In genomic region chr4:177442623-177443155, GRCh38 we compare ENCODE assay signal across 8 cellular contexts. TPM values are rescaled to one million over a fixed set of nuclear protein-coding genes. Genes with fewer than 3 reads are reported as not detected.
A peak's percentile ranks its signal among the peaks of the same experiment; 100 is the strongest.
DNase-seq lines count a peak whose midpoint lies in the region; ATAC-seq, FAIRE-seq and TF ChIP-seq lines count a peak whose summit lies in the region.

No MANE protein-coding gene starts in this region.

- peak; percentile 13 for DNase-seq in NCI-H82 (lab: John Stamatoyannopoulos, UW)
- no peak for DNase-seq in NCI-H82 treated with DMSO at 0.1 percent for 48 hours (lab: John Stamatoyannopoulos, UW; ENCODE audit: unreplicated experiment)
- DNase-seq in H7: no peak
- DNase-seq in NCI-H1417 treated with DMSO at 0.1 percent for 48 hours (lab: John Stamatoyannopoulos, UW): peak; percentile 54
- DNase-seq in kidney: no peak
- peak; percentile 13 for DNase-seq in stimulated activated naive CD8-positive, alpha-beta T cell treated with anti-CD3 and anti-CD28 coated beads, Interleukin-15, Interleukin-2, amounts not matched to agents 100 U/mL and 50 U/mL, for 24 hours

- ATAC-seq in stimulated activated naive CD8-positive, alpha-beta T cell treated with anti-CD3 and anti-CD28 coated beads, Interleukin-15, Interleukin-2, amounts not matched to agents 100 U/mL and 50 U/mL, for 24 hours: no peak
- ATAC-seq in esophagus mucosa: no peak

- intact Hi-C loops in kidney (cut with DNase I): no loop called here

- no peaks in the 10 kb centered on the region for H3K9me3 ChIP-seq in kidney (ENCODE audit: control insufficient read depth in 1 of 2, low read length in 2 of 2)

- no peak for FAIRE-seq in kidney (lab: Jason Lieb, UNC)

- H3K4me1 ChIP-seq in kidney (ENCODE audit: control insufficient read depth in 1 of 2, insufficient read depth in 1 of 2, low read depth in 1 of 2, low read length in 2 of 2): peaks cover 0 to 3% of the 10 kb centered on the region in 2 donors

- peak overlapping the region; percentile 80 to 90 for H3K9ac ChIP-seq in kidney (ENCODE audit: low read length in 2 of 2)

- H3K4me3 ChIP-seq in H7 (ENCODE audit: insufficient read depth, low read depth, low read length) (peak overlapping the region; percentile 82), kidney (ENCODE audit: low read length in 2 of 2) (peak overlapping the region; percentile 93 to 94)

- no peaks in the 10 kb centered on the region for H3K27me3 ChIP-seq in H7 (ENCODE audit: control insufficient read depth, insufficient read depth, low read length)

- TF ChIP-seq CTCF in kidney (IDR thresholded peaks at IDR 0.05; ENCODE audit: borderline replicate concordance, extremely low read depth, insufficient read depth): no peak

- H3K27ac ChIP-seq in angular gyrus (ENCODE audit: low read depth, low read length) (peak overlapping the region; percentile 97), kidney (ENCODE audit: low read depth in 2 of 2, low read length in 2 of 2) (peak overlapping the region; percentile 90 to 92)

- no peaks in the 10 kb centered on the region; the same call in 1 of the 2 replicates for H3K36me3 ChIP-seq in H7 (replicated peaks; ENCODE audit: control insufficient read depth, insufficient read depth, low read length)
- peaks cover 0 to 3% of the 10 kb centered on the region in 2 donors for H3K36me3 ChIP-seq in kidney (ENCODE audit: control insufficient read depth in 1 of 2, insufficient read depth in 2 of 2, low read length in 2 of 2)

RNA-seq across cellular contexts. Expression of gene AGA, which starts 0.5 kb away (rescaled TPM):
- total RNA-seq in H7 (2014; rRNA removed; shearing (Covaris generic)): 23.7 and 30.8 TPM in 2 replicates
- total RNA-seq in kidney (23.0 TPM), esophagus mucosa (20.6 TPM)
- polyA plus RNA-seq in kidney (ENCODE audit: insufficient read depth, low read depth, low replicate concordance): 23.6 TPM

Comparison
In these comparisons a context has a peak if more than half of its experiments do, and no peak if none do; other contexts are left out.
1. DNase-seq: peak in NCI-H82 (single experiment), NCI-H1417 treated with DMSO at 0.1 percent for 48 hours (single experiment) and stimulated activated naive CD8-positive, alpha-beta T cell treated with anti-CD3 and anti-CD28 coated beads, Interleukin-15, Interleukin-2, amounts not matched to agents 100 U/mL and 50 U/mL, for 24 hours (single experiment); none in NCI-H82 treated with DMSO at 0.1 percent for 48 hours (single experiment), H7 (single experiment) and kidney (single experiment).